Comparison of ENCODE assay signal across 23 cellular contexts in the genomic region with DNA sequence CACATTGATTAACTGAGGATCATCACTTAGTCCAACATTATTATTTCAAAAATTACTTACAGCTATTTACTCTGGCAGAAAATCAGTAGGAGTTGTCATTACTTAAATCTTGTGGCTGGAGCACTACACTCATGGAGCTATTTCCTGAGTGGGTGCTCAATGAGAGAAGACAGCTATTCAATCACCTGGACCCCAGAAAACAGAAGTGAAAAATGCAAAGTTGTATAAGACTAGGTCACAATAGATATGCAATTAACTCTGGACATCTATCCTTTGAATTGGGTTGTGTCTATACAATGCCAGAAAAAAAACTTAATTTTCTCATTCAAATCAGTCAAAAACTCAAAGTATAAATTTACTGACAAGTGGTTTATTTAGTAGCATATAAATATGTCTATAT.
DNase-seq lines count a peak whose midpoint lies in the region; ATAC-seq, FAIRE-seq and TF ChIP-seq lines count a peak whose summit lies in the region.
"Had no signal": no experiment of that assay in that cellular context is flagged by ENCODE, and none has a peak within 500 bp of the region (broad histone marks: within the 10 kb centered on the region; RNA-seq: fewer than 3 reads in every experiment).

No MANE protein-coding gene starts in this region.

- TF ChIP-seq CTCF in GM20000 (IDR thresholded peaks at IDR 0.05; ENCODE audit: extremely low read depth, missing control alignments): no peak

- no peak for FAIRE-seq in GM12891 (lab: Jason Lieb, UNC)
- FAIRE-seq: colon, endometrium, TTC549 had no signal

- no peak for DNase-seq in GM12891 (ENCODE audit: insufficient read length, low spot score)
- no peak for DNase-seq in cortex of kidney (lab: John Stamatoyannopoulos, UW)
- DNase-seq in NCI-H146 (lab: John Stamatoyannopoulos, UW): no peak
- no peak for DNase-seq in GM20000 (ENCODE audit: low spot score)
- DNase-seq in effector CD4-positive, alpha-beta T cell: no peak
- DNase-seq: activated CD4-positive, alpha-beta T cell treated with anti-CD3 and anti-CD28 coated beads for 36 hours; activated CD8-positive, alpha-beta memory T cell treated with anti-CD3 and anti-CD28 coated beads, Interleukin-2, amount 10 ng/mL, durations not matched to agents 7 days and 5 days; BE2C; brain microvascular endothelial cell; Caco-2; H9; heart left ventricle; left ventricle myocardium inferior; NCI-H187 treated with DMSO at 0.1 percent for 48 hours; NCI-H446 treated with DMSO at 0.1 percent for 48 hours; SW 1271; upper lobe of right lung had no signal

- peak; percentile 78 for ATAC-seq in GM19351 (IDR thresholded peaks at IDR 0.05; ENCODE audit: unreplicated experiment)
- peak; percentile 73 for ATAC-seq in HG02588 (IDR thresholded peaks at IDR 0.05; ENCODE audit: unreplicated experiment)
- peak; percentile 74 for ATAC-seq in HG03159 (IDR thresholded peaks at IDR 0.05; ENCODE audit: unreplicated experiment)
- ATAC-seq: activated CD4-positive, alpha-beta T cell treated with anti-CD3 and anti-CD28 coated beads for 36 hours; activated CD8-positive, alpha-beta memory T cell treated with anti-CD3 and anti-CD28 coated beads, Interleukin-2, amount 10 ng/mL, durations not matched to agents 7 days and 5 days; heart left ventricle; upper lobe of right lung had no signal

- no peak for TF ChIP-seq POLR2A in GM12891 (IDR thresholded peaks at IDR 0.05; ENCODE audit: low read depth, low read length)

TF ChIP-seq in GM12891, 5 proteins besides CTCF, POLR2A, EP300 and RAD21:
- TF ChIP-seq TAF1 (IDR thresholded peaks at IDR 0.05; ENCODE audit: low read depth, low read length) (no peak), SPI1 (IDR thresholded peaks at IDR 0.05; ENCODE audit: low read depth, low read length) (peak; percentile 57), PAX5 (IDR thresholded peaks at IDR 0.05; ENCODE audit: insufficient read depth, low read length, severe bottlenecking) (no peak)
TF ChIP-seq in GM12891: peak in this region for 1.
